Comparison of ENCODE assay signal across 21 cellular contexts in genomic region chr7:151489498-151489897, GRCh38. TPM values are rescaled to one million over a fixed set of nuclear protein-coding genes. Genes with fewer than 3 reads are reported as not detected.
"Had no signal": no experiment of that assay in that cellular context is flagged by ENCODE, and none has a peak within 500 bp of the region (broad histone marks: within the 10 kb centered on the region; RNA-seq: fewer than 3 reads in every experiment).

No MANE protein-coding gene starts in this region.

- H3K36me3 ChIP-seq: prostate gland, uterus had no signal

- H3K4me1 ChIP-seq: prostate gland had no signal

- ATAC-seq: left lobe of liver; sciatic nerve; stimulated activated memory B cell treated with anti-CD40 and anti-IgM and Interleukin-4, amounts not matched to agents 10 μg/mL and 1 μg/mL and 100 μg/mL, for 72 hours; T-cell had no signal

- H3K27me3 ChIP-seq: brain microvascular endothelial cell, thyroid gland, uterus had no signal

- H3K4me3 ChIP-seq: prostate gland, thyroid gland, uterus had no signal

- H3K27ac Mint-ChIP-seq: activated naive CD8-positive, alpha-beta T cell treated with anti-CD3 and anti-CD28 coated beads for 36 hours; activated T-cell treated with anti-CD3 and anti-CD28 coated beads, Interleukin-2, amount 50 U/mL, for 24 hours; memory B cell; stimulated activated memory B cell treated with anti-CD40 and anti-IgM and Interleukin-4, amounts not matched to agents 10 μg/mL and 1 μg/mL and 100 μg/mL, for 72 hours; T-cell had no signal

- H3K4me3 Mint-ChIP-seq: activated naive CD8-positive, alpha-beta T cell treated with anti-CD3 and anti-CD28 coated beads for 36 hours; activated T-cell treated with anti-CD3 and anti-CD28 coated beads, Interleukin-2, amount 50 U/mL, for 24 hours; memory B cell; neural crest cell; stimulated activated memory B cell treated with anti-CD40 and anti-IgM and Interleukin-4, amounts not matched to agents 10 μg/mL and 1 μg/mL and 100 μg/mL, for 72 hours; T-cell had no signal

- H3K27me3 Mint-ChIP-seq: activated naive CD8-positive, alpha-beta T cell treated with anti-CD3 and anti-CD28 coated beads for 36 hours; activated T-cell treated with anti-CD3 and anti-CD28 coated beads, Interleukin-2, amount 50 U/mL, for 24 hours; memory B cell; stimulated activated memory B cell treated with anti-CD40 and anti-IgM and Interleukin-4, amounts not matched to agents 10 μg/mL and 1 μg/mL and 100 μg/mL, for 72 hours; T-cell had no signal

- DNase-seq: activated CD4-positive, alpha-beta T cell treated with anti-CD3 and anti-CD28 coated beads, Interleukin-2, amount 50 U/mL, for 4 hours; activated CD4-positive, CD25-positive, alpha-beta regulatory T cell treated with anti-CD3 and anti-CD28 coated beads, Interleukin-2, amount 50 U/mL, for 72 hours; activated gamma-delta T cell; activated naive CD8-positive, alpha-beta T cell treated with anti-CD3 and anti-CD28 coated beads for 36 hours; activated T-cell treated with anti-CD3 and anti-CD28 coated beads, Interleukin-2, amount 50 U/mL, for 24 hours; brain microvascular endothelial cell; effector memory CD4-positive, alpha-beta T cell; islet precursor cell; SK-N-SH; stimulated activated CD4-positive, alpha-beta T cell treated with anti-CD3 and anti-CD28 coated beads, Interleukin-1b, Interleukin-23, amount 100 ng/mL, for 48 hours; T-cell; T1000; thyroid gland; uterus had no signal

- H3K9me3 ChIP-seq: prostate gland, SK-N-SH, thyroid gland, uterus had no signal

- H3K27ac ChIP-seq: brain microvascular endothelial cell, epithelial cell of prostate, prostate gland, thyroid gland had no signal

- H3K9me3 Mint-ChIP-seq: activated naive CD8-positive, alpha-beta T cell treated with anti-CD3 and anti-CD28 coated beads for 36 hours; activated T-cell treated with anti-CD3 and anti-CD28 coated beads, Interleukin-2, amount 50 U/mL, for 24 hours; memory B cell; neural crest cell; stimulated activated memory B cell treated with anti-CD40 and anti-IgM and Interleukin-4, amounts not matched to agents 10 μg/mL and 1 μg/mL and 100 μg/mL, for 72 hours; T-cell had no signal

RNA-seq across cellular contexts. Expression of gene CRYGN, which starts 49.6 kb away (rescaled TPM):
- total RNA-seq: left lobe of liver, prostate gland had no signal
- polyA plus RNA-seq: SK-N-SH had no signal
